In the genomic region with DNA sequence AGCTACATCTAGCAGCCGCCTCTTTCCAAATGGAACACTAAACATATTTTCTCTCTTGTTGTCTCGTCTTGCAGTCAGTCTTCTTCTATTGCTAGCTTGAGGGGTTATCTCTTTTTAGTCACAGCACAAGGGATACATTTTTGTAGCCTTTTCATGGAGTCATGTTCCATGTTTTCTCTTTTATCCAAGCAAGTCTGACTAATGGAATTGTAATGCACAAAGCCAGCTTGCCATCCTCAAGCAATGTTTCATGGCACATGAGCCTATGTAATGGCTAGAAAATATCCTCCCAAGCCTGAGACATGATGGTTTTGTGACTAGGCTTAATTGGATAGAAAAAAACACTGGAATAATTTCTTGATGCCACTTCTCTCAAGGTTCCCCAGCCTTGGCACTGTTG, we compare ENCODE assay signal across 22 cellular contexts.
DNase-seq lines count a peak whose midpoint lies in the region; FAIRE-seq and TF ChIP-seq lines count a peak whose summit lies in the region.
"Had no signal": no experiment of that assay in that cellular context is flagged by ENCODE, and none has a peak within 500 bp of the region (broad histone marks: within the 10 kb centered on the region; RNA-seq: fewer than 3 reads in every experiment).

No MANE protein-coding gene starts in this region.

- H3K27ac ChIP-seq in astrocyte (ENCODE audit: low read depth, low read length), result no peak overlapping the region
- H3K27ac ChIP-seq: GM23248 had no signal

- H2AFZ ChIP-seq in astrocyte (ENCODE audit: low read depth, low read length), result no peak overlapping the region
- H2AFZ ChIP-seq: GM23248 had no signal

- no peak for TF ChIP-seq CTCF in astrocyte (IDR thresholded peaks at IDR 0.05; ENCODE audit: insufficient read depth, low read depth, low read length)

- no peaks in the 10 kb centered on the region for H3K9me3 Mint-ChIP-seq in astrocyte (ENCODE audit: unreplicated experiment)

- no peak overlapping the region for H3K4me3 ChIP-seq in astrocyte (ENCODE audit: insufficient read depth, low read depth, low read length)
- H3K4me3 ChIP-seq: GM12878, GM23248 had no signal

- no peaks in the 10 kb centered on the region for H3K36me3 Mint-ChIP-seq in astrocyte (ENCODE audit: low read depth, unreplicated experiment)
- H3K36me3 Mint-ChIP-seq: CD4-positive, CD25-positive, alpha-beta regulatory T cell had no signal

- H3K27me3 ChIP-seq in astrocyte (ENCODE audit: insufficient read depth, low read length), result no peaks in the 10 kb centered on the region

- peak; percentile 3 for DNase-seq in GM03348 (ENCODE audit: low spot score)
- DNase-seq in astrocyte (ENCODE audit: low read depth), result no peak
- DNase-seq in iris pigment epithelial cell (ENCODE audit: low read depth), result peak; percentile 17
- no peak for DNase-seq in mucosa of gallbladder (ENCODE audit: low spot score)
- DNase-seq in UCSD-AML1 (lab: John Stamatoyannopoulos, UW; ENCODE audit: unreplicated experiment), result no peak
- no peak for DNase-seq in stimulated activated CD4-positive, alpha-beta T cell treated with anti-CD3 and anti-CD28 coated beads, Interleukin-4, amount 100 ng/mL, for 4 hours
- DNase-seq in NK-92 (lab: John Stamatoyannopoulos, UW; ENCODE audit: unreplicated experiment), result no peak
- DNase-seq: CD4-positive, CD25-positive, alpha-beta regulatory T cell; COR-L47; DMS 273 treated with DMSO at 0.1 percent for 48 hours; DND-41; GDM1; GM23248; HCEC 1CT; NCI-H1105; NCI-H1694; NCI-H510A treated with DMSO at 0.1 percent for 48 hours; NCI-H82; RPMI8226; SIG-M5 had no signal

- no peaks in the 10 kb centered on the region for H3K4me1 ChIP-seq in astrocyte (ENCODE audit: insufficient read depth, low read length)

- no peaks in the 10 kb centered on the region for H3K36me3 ChIP-seq in astrocyte (ENCODE audit: insufficient read depth, low read length)

- H3K4me2 ChIP-seq in astrocyte (ENCODE audit: low read length), result no peak overlapping the region

- FAIRE-seq in astrocyte (lab: Jason Lieb, UNC), result no peak
- FAIRE-seq: GM12878 had no signal

- H3K79me2 ChIP-seq in astrocyte (ENCODE audit: insufficient read depth, low read length), result no peaks in the 10 kb centered on the region

- no peaks in the 10 kb centered on the region for H4K20me1 ChIP-seq in astrocyte (ENCODE audit: insufficient read depth, low read length)

- H3K9me3 ChIP-seq in astrocyte (ENCODE audit: insufficient read depth, low read depth, low read length), result no peaks in the 10 kb centered on the region

- peaks cover 5% of the 10 kb centered on the region for H3K27me3 Mint-ChIP-seq in astrocyte (ENCODE audit: low read depth, unreplicated experiment)
- H3K27me3 Mint-ChIP-seq: B cell; CD4-positive, CD25-positive, alpha-beta regulatory T cell had no signal

- peaks cover 7% of the 10 kb centered on the region for H3K4me1 Mint-ChIP-seq in astrocyte (ENCODE audit: low read depth, unreplicated experiment)
- H3K4me1 Mint-ChIP-seq: B cell; CD4-positive, CD25-positive, alpha-beta regulatory T cell had no signal

- no peak overlapping the region for H3K4me3 Mint-ChIP-seq in astrocyte (ENCODE audit: unreplicated experiment)
- H3K4me3 Mint-ChIP-seq: B cell; CD4-positive, CD25-positive, alpha-beta regulatory T cell had no signal

- H3K27ac Mint-ChIP-seq in astrocyte (ENCODE audit: unreplicated experiment), result peak overlapping the region; percentile 77
- H3K27ac Mint-ChIP-seq: B cell; CD4-positive, CD25-positive, alpha-beta regulatory T cell had no signal

- no peak overlapping the region for H3K9ac ChIP-seq in astrocyte (ENCODE audit: low read length)
- H3K9ac ChIP-seq: GM23248 had no signal

Comparison
In these comparisons a context has a peak if more than half of its experiments do, and no peak if none do; other contexts are left out.
1. DNase-seq: peak in GM03348 (single experiment) and iris pigment epithelial cell (single experiment); none in astrocyte (single experiment), mucosa of gallbladder (single experiment), UCSD-AML1 (single experiment), stimulated activated CD4-positive, alpha-beta T cell treated with anti-CD3 and anti-CD28 coated beads, Interleukin-4, amount 100 ng/mL, for 4 hours (0 of 2) and NK-92 (single experiment).